ENCODE assay signal across 23 cellular contexts in genomic region chr2:47626664-47627063, GRCh38. TPM values are rescaled to one million over a fixed set of nuclear protein-coding genes. Genes with fewer than 3 reads are reported as not detected.
"Had no signal": no experiment of that assay in that cellular context is flagged by ENCODE, and none has a peak within 500 bp of the region (broad histone marks: within the 10 kb centered on the region; RNA-seq: fewer than 3 reads in every experiment).

No MANE protein-coding gene starts in this region.

- H3K4me3 Mint-ChIP-seq: dendritic cell treated with granulocyte-macrophage colony-stimulating factor and Interleukin-4, amounts not matched to agents 40 ng/mL and 50 ng/mL, for 4 days; effector memory CD8-positive, alpha-beta T cell; endodermal cell; immature natural killer cell; naive thymus-derived CD4-positive, alpha-beta T cell had no signal

- H3K27ac Mint-ChIP-seq: dendritic cell treated with granulocyte-macrophage colony-stimulating factor and Interleukin-4, amounts not matched to agents 40 ng/mL and 50 ng/mL, for 4 days; effector memory CD8-positive, alpha-beta T cell; endodermal cell; immature natural killer cell; naive thymus-derived CD4-positive, alpha-beta T cell had no signal

- H3K27me3 Mint-ChIP-seq: dendritic cell treated with granulocyte-macrophage colony-stimulating factor and Interleukin-4, amounts not matched to agents 40 ng/mL and 50 ng/mL, for 4 days had no signal

- H3K4me1 Mint-ChIP-seq: immature natural killer cell; naive thymus-derived CD4-positive, alpha-beta T cell had no signal

- H3K36me3 Mint-ChIP-seq: immature natural killer cell had no signal

- DNase-seq: cortex of kidney; effector CD8-positive, alpha-beta T cell; effector memory CD8-positive, alpha-beta T cell; endodermal cell; foreskin keratinocyte; heart left ventricle; hypothalamus; immature natural killer cell; islet precursor cell; kidney; kidney glomerular epithelial cell; left lung; left ventricle myocardium superior; lower lobe of right lung; mesenchymal stem cell; midbrain; naive thymus-derived CD4-positive, alpha-beta T cell had no signal

- H3K9me3 Mint-ChIP-seq: dendritic cell treated with granulocyte-macrophage colony-stimulating factor and Interleukin-4, amounts not matched to agents 40 ng/mL and 50 ng/mL, for 4 days; effector memory CD8-positive, alpha-beta T cell; endodermal cell; immature natural killer cell had no signal

- ATAC-seq: effector memory CD8-positive, alpha-beta T cell; foreskin keratinocyte; gastroesophageal sphincter; heart left ventricle; left lung; left ventricle myocardium superior; lower lobe of right lung; naive thymus-derived CD4-positive, alpha-beta T cell had no signal

RNA-seq across cellular contexts. Expression of gene KCNK12, which starts 55.9 kb away (rescaled TPM):
- total RNA-seq: dermis microvascular lymphatic vessel endothelial cell, endothelial cell of umbilical vein, fibroblast of villous mesenchyme, foreskin keratinocyte, gastroesophageal sphincter, left lung, lower lobe of right lung, lung microvascular endothelial cell had no signal
